ENCODE assay signal across 12 cellular contexts in the genomic region with DNA sequence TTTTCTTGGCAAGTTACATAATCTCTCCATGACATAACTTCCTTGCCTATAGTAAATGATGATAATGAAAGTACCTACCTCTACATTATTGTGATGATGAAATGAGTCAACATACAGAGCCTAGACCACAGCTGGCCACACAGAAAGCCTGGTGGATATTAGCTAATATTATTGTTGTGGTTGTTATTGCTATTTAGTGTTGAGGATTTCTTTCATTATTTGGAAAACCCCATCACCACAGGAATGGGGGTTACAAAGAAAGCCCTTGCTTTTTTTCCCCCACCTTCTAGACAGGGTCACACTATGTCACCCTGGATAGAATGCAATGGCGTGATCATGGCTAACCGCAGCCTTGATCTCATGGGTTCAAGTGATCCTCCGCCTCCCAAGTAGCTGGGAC.
A peak's percentile ranks its signal among the peaks of the same experiment; 100 is the strongest.
DNase-seq lines count a peak whose midpoint lies in the region; ATAC-seq and TF ChIP-seq lines count a peak whose summit lies in the region.
"Had no signal": no experiment of that assay in that cellular context is flagged by ENCODE, and none has a peak within 500 bp of the region (broad histone marks: within the 10 kb centered on the region; RNA-seq: fewer than 3 reads in every experiment).

No MANE protein-coding gene starts in this region.

- TF ChIP-seq CTCF in foreskin keratinocyte (conservative IDR thresholded peaks at IDR 0.05) (no peak), dorsolateral prefrontal cortex (IDR thresholded peaks at IDR 0.05 in 54 of 56, conservative IDR thresholded peaks at IDR 0.05 in 2 of 56; ENCODE audit: low read depth in 1 of 56, partially characterized antibody in 56 of 56) (no peak)

- no peaks in the 10 kb centered on the region for H3K4me1 ChIP-seq in foreskin keratinocyte

- DNase-seq in foreskin keratinocyte (peak in 1 of 2 donors; percentile 17), NCI-H187 treated with DMSO at 0.1 percent for 48 hours (lab: John Stamatoyannopoulos, UW) (no peak), dorsolateral prefrontal cortex (no peak), SK-N-DZ (ENCODE audit: low spot score) (no peak)
- DNase-seq: activated naive CD4-positive, alpha-beta T cell treated with anti-CD3 and anti-CD28 coated beads, Interleukin-2, amount 50 U/mL, for 16 hours; NCI-H1105 treated with DMSO at 0.1 percent for 48 hours; NCI-H526 treated with DMSO at 0.1 percent for 48 hours; transverse colon had no signal

- no peak overlapping the region for H3K27ac ChIP-seq in foreskin keratinocyte
- peak overlapping the region in 1 of 59 donors; percentile 22 for H3K27ac ChIP-seq in dorsolateral prefrontal cortex
- H3K27ac ChIP-seq: transverse colon had no signal

- H3K27me3 ChIP-seq in foreskin keratinocyte (peaks cover 3% of the 10 kb centered on the region), dorsolateral prefrontal cortex (no peaks in the 10 kb centered on the region)
- H3K27me3 ChIP-seq: transverse colon had no signal

- ATAC-seq in GM18520 (IDR thresholded peaks at IDR 0.05; ENCODE audit: unreplicated experiment) (peak; percentile 52), GM21717 (IDR thresholded peaks at IDR 0.05; ENCODE audit: unreplicated experiment) (peak; percentile 58), HG03378 (IDR thresholded peaks at IDR 0.05; ENCODE audit: unreplicated experiment) (peak; percentile 55), foreskin keratinocyte (peak; percentile 38), HG03095 (IDR thresholded peaks at IDR 0.05; ENCODE audit: unreplicated experiment) (no peak)

- intact Hi-C loops in dorsolateral prefrontal cortex (cut with DNase I) = loop anchor here in 1 of 2 donors (10.0 kb wide), 1 partner anchor 45 kb away; no protein-coding TSS in a partner anchor

- H3K4me3 ChIP-seq in dorsolateral prefrontal cortex = no peak overlapping the region
- H3K4me3 ChIP-seq: transverse colon had no signal
